In genomic region chr14:104675447-104675846, GRCh38 we compare ENCODE assay signal across 24 cellular contexts. TPM values are rescaled to one million over a fixed set of nuclear protein-coding genes. Genes with fewer than 3 reads are reported as not detected.
DNase-seq lines count a peak whose midpoint lies in the region; ATAC-seq, FAIRE-seq and TF ChIP-seq lines count a peak whose summit lies in the region.
"Had no signal": no experiment of that assay in that cellular context is flagged by ENCODE, and none has a peak within 500 bp of the region (broad histone marks: within the 10 kb centered on the region; RNA-seq: fewer than 3 reads in every experiment).

No MANE protein-coding gene starts in this region.

- H3K4me1 ChIP-seq in upper lobe of left lung = peaks cover 32 to 35% (median 34%) of the 10 kb centered on the region in 4 donors

- no peak overlapping the region for H3K4me3 Mint-ChIP-seq in activated naive CD8-positive, alpha-beta T cell treated with anti-CD3 and anti-CD28 coated beads for 36 hours
- no peak overlapping the region for H3K4me3 Mint-ChIP-seq in activated naive CD8-positive, alpha-beta T cell treated with anti-CD3 and anti-CD28 coated beads, Interleukin-2, amount 50 U/mL, for 24 hours
- peak overlapping the region in 1 of 3 experiments; percentile 52 for H3K4me3 Mint-ChIP-seq in nephron
- H3K4me3 Mint-ChIP-seq: GM23338 had no signal

- H3K27me3 ChIP-seq in upper lobe of left lung = no peaks in the 10 kb centered on the region
- H3K27me3 ChIP-seq: BLaER1, MG63, SJCRH30 had no signal

- no peaks in the 10 kb centered on the region for H3K9me3 Mint-ChIP-seq in activated naive CD8-positive, alpha-beta T cell treated with anti-CD3 and anti-CD28 coated beads for 36 hours
- H3K9me3 Mint-ChIP-seq in activated naive CD8-positive, alpha-beta T cell treated with anti-CD3 and anti-CD28 coated beads, Interleukin-2, amount 50 U/mL, for 24 hours = no peaks in the 10 kb centered on the region
- H3K9me3 Mint-ChIP-seq in nephron = peaks cover 3% of the 10 kb centered on the region
- H3K9me3 Mint-ChIP-seq: CD4-positive, CD25-positive, alpha-beta regulatory T cell; GM23338 had no signal

- no peak for TF ChIP-seq CTCF in nephron (IDR thresholded peaks at IDR 0.05; ENCODE audit: unreplicated experiment in 3 of 3)
- TF ChIP-seq CTCF in upper lobe of left lung (IDR thresholded peaks at IDR 0.05) = no peak

- TF ChIP-seq POLR2A in upper lobe of left lung (IDR thresholded peaks at IDR 0.05) = no peak

- FAIRE-seq in HTR-8/SVneo (lab: Jason Lieb, UNC) (peak; percentile 76), urothelium cell line (lab: Jason Lieb, UNC) (peak; percentile 85)
- FAIRE-seq: D721Med had no signal

- no peaks in the 10 kb centered on the region for H3K36me3 Mint-ChIP-seq in activated naive CD8-positive, alpha-beta T cell treated with anti-CD3 and anti-CD28 coated beads for 36 hours
- H3K36me3 Mint-ChIP-seq in activated naive CD8-positive, alpha-beta T cell treated with anti-CD3 and anti-CD28 coated beads, Interleukin-2, amount 50 U/mL, for 24 hours (ENCODE audit: low read depth) = no peaks in the 10 kb centered on the region
- H3K36me3 Mint-ChIP-seq in nephron (ENCODE audit: low read depth) = no peaks in the 10 kb centered on the region
- H3K36me3 Mint-ChIP-seq: CD4-positive, CD25-positive, alpha-beta regulatory T cell had no signal

- H3K27ac Mint-ChIP-seq in activated naive CD8-positive, alpha-beta T cell treated with anti-CD3 and anti-CD28 coated beads for 36 hours = peak overlapping the region; percentile 19
- H3K27ac Mint-ChIP-seq in activated naive CD8-positive, alpha-beta T cell treated with anti-CD3 and anti-CD28 coated beads, Interleukin-2, amount 50 U/mL, for 24 hours = no peak overlapping the region
- peak overlapping the region in 2 of 3 experiments; percentile 35 to 55 for H3K27ac Mint-ChIP-seq in nephron
- H3K27ac Mint-ChIP-seq: GM23338 had no signal

- DNase-seq in activated naive CD8-positive, alpha-beta T cell treated with anti-CD3 and anti-CD28 coated beads for 36 hours = no peak
- no peak for DNase-seq in activated naive CD8-positive, alpha-beta T cell treated with anti-CD3 and anti-CD28 coated beads, Interleukin-2, amount 50 U/mL, for 24 hours
- no peak for DNase-seq in HTR-8/SVneo (ENCODE audit: insufficient read length, low spot score)
- DNase-seq in urothelium cell line (ENCODE audit: low spot score) = no peak
- DNase-seq in activated T-cell treated with anti-CD3 and anti-CD28 coated beads for 4 hours = no peak
- no peak for DNase-seq in upper lobe of left lung
- DNase-seq: CD4-positive, CD25-positive, alpha-beta regulatory T cell; DMS53; KG1; MG63; NCI-H1105 treated with DMSO at 0.1 percent for 48 hours; NCI-H146; NCI-H1930; NCI-H2107; NCI-H446; NCI-H524 treated with DMSO at 0.1 percent for 48 hours; NCI-H774; PC-3; SJCRH30 had no signal

- H3K27me3 Mint-ChIP-seq in activated naive CD8-positive, alpha-beta T cell treated with anti-CD3 and anti-CD28 coated beads for 36 hours = no peaks in the 10 kb centered on the region
- H3K27me3 Mint-ChIP-seq in activated naive CD8-positive, alpha-beta T cell treated with anti-CD3 and anti-CD28 coated beads, Interleukin-2, amount 50 U/mL, for 24 hours = peaks cover 3% of the 10 kb centered on the region
- H3K27me3 Mint-ChIP-seq in nephron (ENCODE audit: low read depth) = no peaks in the 10 kb centered on the region

- no peaks in the 10 kb centered on the region for H3K9me3 ChIP-seq in upper lobe of left lung
- H3K9me3 ChIP-seq: HAP-1, MG63, SJCRH30 had no signal

- no peak overlapping the region for H3K4me3 ChIP-seq in upper lobe of left lung
- H3K4me3 ChIP-seq: BLaER1, GM23338, HAP-1, MG63, SJCRH30 had no signal

- no peak for ATAC-seq in activated naive CD8-positive, alpha-beta T cell treated with anti-CD3 and anti-CD28 coated beads, Interleukin-2, amount 50 U/mL, for 24 hours
- no peak for ATAC-seq in upper lobe of left lung (ENCODE audit: low FRiP score in 2 of 2)
- ATAC-seq: GM23338, PC-3 had no signal

- no peaks in the 10 kb centered on the region for H3K36me3 ChIP-seq in upper lobe of left lung
- H3K36me3 ChIP-seq: HAP-1, MG63, SJCRH30 had no signal

- 84 to 94% methylated on average over 2 of the region's 2 CpGs for WGBS in upper lobe of left lung, 2 donors

- peaks cover 21% of the 10 kb centered on the region for H3K4me1 Mint-ChIP-seq in activated naive CD8-positive, alpha-beta T cell treated with anti-CD3 and anti-CD28 coated beads for 36 hours
- H3K4me1 Mint-ChIP-seq in activated naive CD8-positive, alpha-beta T cell treated with anti-CD3 and anti-CD28 coated beads, Interleukin-2, amount 50 U/mL, for 24 hours = peaks cover 29% of the 10 kb centered on the region
- peaks cover 31% of the 10 kb centered on the region for H3K4me1 Mint-ChIP-seq in nephron

- no peak for TF ChIP-seq EP300 in upper lobe of left lung (IDR thresholded peaks at IDR 0.05)

- no peak overlapping the region for H3K27ac ChIP-seq in upper lobe of left lung
- H3K27ac ChIP-seq: SJCRH30 had no signal

RNA-seq across cellular contexts. Expression of gene INF2, which starts 14.0 kb away (rescaled TPM):
- total RNA-seq in activated naive CD8-positive, alpha-beta T cell treated with anti-CD3 and anti-CD28 coated beads for 36 hours = 10 to 100 TPM; 67.8 TPM
- total RNA-seq in upper lobe of left lung = 100 to 1,000 TPM in 5 of 6 donors, 10 to 100 TPM in 1; 65.2 to 259 (median 131) TPM

RNA-seq across cellular contexts. Expression of gene ADSS1, which starts 48.6 kb away (rescaled TPM):
- total RNA-seq in activated naive CD8-positive, alpha-beta T cell treated with anti-CD3 and anti-CD28 coated beads for 36 hours = 1 to 10 TPM in 1 of 2 experiments, under 1 TPM in 1; 0.87 to 1.7 TPM
- total RNA-seq in upper lobe of left lung = 10 to 100 TPM in 1 of 6 donors, 1 to 10 TPM in 5; 4.9 to 34.6 (median 6.2) TPM
